Comparison of ENCODE assay signal across 28 cellular contexts in genomic region chr6:46632053-46632452, GRCh38. TPM values are rescaled to one million over a fixed set of nuclear protein-coding genes. Genes with fewer than 3 reads are reported as not detected.
"Had no signal": no experiment of that assay in that cellular context is flagged by ENCODE, and none has a peak within 500 bp of the region (broad histone marks: within the 10 kb centered on the region; RNA-seq: fewer than 3 reads in every experiment).

No MANE protein-coding gene starts in this region.

- H3K27me3 ChIP-seq: colonic mucosa, esophagus squamous epithelium, gastrocnemius medialis, heart right ventricle, left lung had no signal

- H3K4me1 ChIP-seq: colonic mucosa, gastrocnemius medialis, left lung, lower lobe of right lung had no signal

- H3K4me1 Mint-ChIP-seq: naive thymus-derived CD4-positive, alpha-beta T cell had no signal

- FAIRE-seq: endometrium, islet of Langerhans, keratinocyte had no signal

- H3K36me3 Mint-ChIP-seq: naive thymus-derived CD4-positive, alpha-beta T cell had no signal

- H3K9me3 Mint-ChIP-seq: dendritic cell treated with granulocyte-macrophage colony-stimulating factor and Interleukin-4, amounts not matched to agents 40 ng/mL and 50 ng/mL, for 4 days; effector memory CD8-positive, alpha-beta T cell; endodermal cell; naive thymus-derived CD4-positive, alpha-beta T cell had no signal

- DNase-seq: colonic mucosa; cortex of kidney; effector CD8-positive, alpha-beta T cell; effector memory CD8-positive, alpha-beta T cell; endodermal cell; erythroblast; esophagus squamous epithelium; foreskin fibroblast; foreskin melanocyte; gastrocnemius medialis; glutamatergic neuron; head of caudate nucleus; heart right ventricle; hippocampal formation; left cardiac atrium; left lung; left ventricle myocardium superior; lower lobe of right lung; mesenchymal stem cell; midbrain; naive thymus-derived CD4-positive, alpha-beta T cell had no signal

- H3K27ac ChIP-seq: colonic mucosa, epithelial cell of prostate, esophagus squamous epithelium, gastrocnemius medialis, heart right ventricle, left lung, lower lobe of right lung had no signal

- H3K36me3 ChIP-seq: colonic mucosa, esophagus squamous epithelium, gastrocnemius medialis, left lung, lower lobe of right lung had no signal

- ATAC-seq: effector memory CD8-positive, alpha-beta T cell; esophagus mucosa; gastrocnemius medialis; heart right ventricle; left cardiac atrium; left lung; left ventricle myocardium superior; lower lobe of right lung; naive thymus-derived CD4-positive, alpha-beta T cell had no signal

- H3K9me3 ChIP-seq: colonic mucosa, esophagus squamous epithelium, gastrocnemius medialis, heart right ventricle, left lung, lower lobe of right lung had no signal

- H3K4me3 ChIP-seq: colonic mucosa, esophagus squamous epithelium, gastrocnemius medialis, heart right ventricle, left lung, lower lobe of right lung had no signal

- H3K4me3 Mint-ChIP-seq: dendritic cell treated with granulocyte-macrophage colony-stimulating factor and Interleukin-4, amounts not matched to agents 40 ng/mL and 50 ng/mL, for 4 days; effector memory CD8-positive, alpha-beta T cell; endodermal cell; naive thymus-derived CD4-positive, alpha-beta T cell had no signal

- H3K27ac Mint-ChIP-seq: dendritic cell treated with granulocyte-macrophage colony-stimulating factor and Interleukin-4, amounts not matched to agents 40 ng/mL and 50 ng/mL, for 4 days; effector memory CD8-positive, alpha-beta T cell; endodermal cell; naive thymus-derived CD4-positive, alpha-beta T cell had no signal

- H3K27me3 Mint-ChIP-seq: dendritic cell treated with granulocyte-macrophage colony-stimulating factor and Interleukin-4, amounts not matched to agents 40 ng/mL and 50 ng/mL, for 4 days had no signal

RNA-seq across cellular contexts. Expression of gene CYP39A1, which starts 20.6 kb away (rescaled TPM):
- total RNA-seq: mononuclear cell; naive thymus-derived CD4-positive, alpha-beta T cell had no signal
- polyA plus RNA-seq: naive thymus-derived CD4-positive, alpha-beta T cell had no signal

RNA-seq across cellular contexts. Expression of gene TDRD6, which starts 55.6 kb away (rescaled TPM):
- total RNA-seq: mononuclear cell had no signal
- polyA plus RNA-seq: naive thymus-derived CD4-positive, alpha-beta T cell had no signal
